14 cellular contexts compared by ENCODE assay signal in the genomic region with DNA sequence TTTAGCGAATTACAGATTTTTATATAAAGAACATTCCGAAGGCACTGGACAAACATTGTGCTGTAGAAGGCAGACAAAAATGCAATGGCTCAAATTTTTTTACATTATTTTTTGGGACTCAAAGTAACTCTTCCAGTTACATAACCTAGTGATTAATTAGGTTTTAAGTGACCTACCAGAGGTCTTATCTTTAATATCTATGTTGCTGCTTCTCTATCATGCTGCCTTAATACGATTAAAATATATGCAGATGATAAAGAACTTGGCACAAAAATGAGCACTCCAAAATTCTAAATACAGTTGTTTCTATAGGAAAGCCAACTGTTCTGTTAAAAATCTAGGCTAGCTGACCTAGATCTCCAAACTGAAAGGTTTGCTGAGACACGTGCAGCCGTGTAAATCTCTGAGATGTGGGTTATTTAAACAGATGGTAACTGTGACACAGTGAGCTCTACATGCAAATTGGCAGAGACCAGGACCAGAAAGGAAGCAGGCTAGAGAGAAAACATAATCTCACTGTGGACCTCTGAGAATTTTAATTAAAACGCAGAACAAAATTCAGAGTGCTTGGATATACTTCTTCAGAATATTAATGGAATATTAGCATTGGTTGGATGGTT. TPM values are rescaled to one million over a fixed set of nuclear protein-coding genes. Genes with fewer than 3 reads are reported as not detected.
DNase-seq lines count a peak whose midpoint lies in the region; ATAC-seq and TF ChIP-seq lines count a peak whose summit lies in the region.
"Had no signal": no experiment of that assay in that cellular context is flagged by ENCODE, and none has a peak within 500 bp of the region (broad histone marks: within the 10 kb centered on the region; RNA-seq: fewer than 3 reads in every experiment).

No MANE protein-coding gene starts in this region.

- no peaks in the 10 kb centered on the region for H3K9me3 ChIP-seq in vagina
- H3K9me3 ChIP-seq in adrenal gland (replicated peaks in 1 of 3), result no peaks in the 10 kb centered on the region
- H3K9me3 ChIP-seq in PC-3 (ENCODE audit: low read length), result no peaks in the 10 kb centered on the region

- TF ChIP-seq POLR2A in vagina (IDR thresholded peaks at IDR 0.05), result no peak
- no peak for TF ChIP-seq POLR2A in adrenal gland (IDR thresholded peaks at IDR 0.05)

- no peaks in the 10 kb centered on the region for H3K36me3 ChIP-seq in vagina
- no peaks in the 10 kb centered on the region for H3K36me3 ChIP-seq in adrenal gland (replicated peaks in 1 of 2)
- H3K36me3 ChIP-seq in PC-3 (ENCODE audit: low read depth, low read length), result no peaks in the 10 kb centered on the region

- DNase-seq in NCI-H1694 treated with DMSO at 0.1 percent for 48 hours (lab: John Stamatoyannopoulos, UW), result peak; percentile 80
- DNase-seq in hippocampal formation (lab: John Stamatoyannopoulos, UW), result peak; percentile 4 to 46
- DNase-seq in vagina (ENCODE audit: extremely low spot score in 2 of 2), result no peak
- DNase-seq in adrenal gland, result no peak
- DNase-seq in PC-3, result no peak
- DNase-seq: activated T-cell treated with anti-CD3 and anti-CD28 coated beads, Interleukin-2, amount 50 U/mL, for 1 hour; DMS53; stimulated activated CD8-positive, alpha-beta memory T cell treated with anti-CD3 and anti-CD28 coated beads, Interleukin-4, amount 100 ng/mL, for 48 hours; trophoblast cell had no signal

- H3K27ac ChIP-seq in vagina (no peak overlapping the region), adrenal gland (no peak overlapping the region), PC-3 (ENCODE audit: low read length) (no peak overlapping the region)
- H3K27ac ChIP-seq: hepatocyte had no signal

- no peaks in the 10 kb centered on the region for H4K20me1 ChIP-seq in PC-3 (ENCODE audit: low read length)

- POLR2A ChIA-PET in PC-3 (lab: Charles Lee; ENCODE audit: unreplicated experiment), result no interaction called here

- WGBS in adrenal gland, 4 donors, result 59 to 67% (median 62%) methylated on average over 6 of the region's 6 CpGs

- ATAC-seq in GM18502 (IDR thresholded peaks at IDR 0.05; ENCODE audit: poor library complexity, unreplicated experiment), result peak; percentile 60
- peak; percentile 47 for ATAC-seq in GM21529 (IDR thresholded peaks at IDR 0.05; ENCODE audit: unreplicated experiment)
- no peak for ATAC-seq in HG03442 (IDR thresholded peaks at IDR 0.05; ENCODE audit: unreplicated experiment)
- no peak for ATAC-seq in PC-3
- ATAC-seq: activated CD4-positive, CD25-positive, alpha-beta regulatory T cell treated with anti-CD3 and anti-CD28 coated beads, Interleukin-2, amount 50 U/mL, for 24 hours had no signal

- no peak for TF ChIP-seq CTCF in vagina (IDR thresholded peaks at IDR 0.05)
- TF ChIP-seq CTCF in adrenal gland (IDR thresholded peaks at IDR 0.05), result no peak
- TF ChIP-seq CTCF in PC-3 (conservative IDR thresholded peaks at IDR 0.05; ENCODE audit: low read depth, low read length), result no peak

- CTCF ChIA-PET in PC-3 (lab: Charles Lee), result no interaction called here

- H3K9ac ChIP-seq in PC-3 (ENCODE audit: low read length), result no peak overlapping the region

- H3F3A ChIP-seq in PC-3 (ENCODE audit: low read length, unreplicated experiment), result no peaks in the 10 kb centered on the region

- H3K4me3 ChIP-seq in vagina (no peak overlapping the region), adrenal gland (no peak overlapping the region), PC-3 (ENCODE audit: low read length) (no peak overlapping the region)
- H3K4me3 ChIP-seq: hepatocyte had no signal

- H3K4me1 ChIP-seq in vagina (no peaks in the 10 kb centered on the region), adrenal gland (replicated peaks in 1 of 2) (peaks cover 0 to 4% of the 10 kb centered on the region in 2 donors), PC-3 (ENCODE audit: insufficient read depth, low read length) (no peaks in the 10 kb centered on the region)

- no peaks in the 10 kb centered on the region for H3K9me2 ChIP-seq in PC-3 (replicated peaks; ENCODE audit: low read length)

- H3K27me3 ChIP-seq in vagina (no peaks in the 10 kb centered on the region), adrenal gland (no peaks in the 10 kb centered on the region), PC-3 (ENCODE audit: low read length) (peaks cover 21% of the 10 kb centered on the region)
- H3K27me3 ChIP-seq: hepatocyte had no signal

- H3K79me2 ChIP-seq in PC-3 (ENCODE audit: low read length), result no peaks in the 10 kb centered on the region
- H3K79me2 ChIP-seq: hepatocyte had no signal

- BruUV-seq in PC-3 (replicated peaks; lab: Mats Ljungman, UMichigan), result no TSS peak

- H2AFZ ChIP-seq in PC-3 (ENCODE audit: low read length), result no peak overlapping the region
- H2AFZ ChIP-seq: hepatocyte had no signal

- intact Hi-C loops in vagina (cut with DNase I), result no loop called here
- intact Hi-C loops in adrenal gland (cut with DNase I), result loop anchor here (5.0 to 10.0 kb wide), 2 partner anchors 123 to 126 kb away; no protein-coding TSS in a partner anchor
- intact Hi-C loops in PC-3 (cut with micrococcal nuclease), result no loop called here

- no peak overlapping the region for H3K4me2 ChIP-seq in PC-3 (ENCODE audit: low read length)
- H3K4me2 ChIP-seq: hepatocyte had no signal

RNA-seq across cellular contexts. Expression of gene CAMK4, which starts 56.2 kb away (rescaled TPM):
- 11.8 TPM for total RNA-seq in vagina
- 1 to 10 TPM in 5 of 8 donors, under 1 TPM in 3; 0.06 to 6.4 (median 1.3) TPM for total RNA-seq in adrenal gland
- 1 to 10 TPM in 2 of 3 donors, under 1 TPM in 1; 0.51 to 9.2 (median 2.6) TPM for polyA plus RNA-seq in adrenal gland
- total RNA-seq in PC-3 (2014; rRNA removed), result 0.55 and 0.69 TPM in 2 replicates

Comparison
In these comparisons a context has a peak if more than half of its experiments do, and no peak if none do; other contexts are left out.
1. ATAC-seq: peak in GM18502 (single experiment) and GM21529 (single experiment); none in HG03442 (single experiment) and PC-3 (single experiment).
2. DNase-seq: peak in NCI-H1694 treated with DMSO at 0.1 percent for 48 hours (single experiment) and hippocampal formation (2 of 2); none in vagina (0 of 2), adrenal gland (0 of 7) and PC-3 (single experiment).
3. intact Hi-C loops: an anchor here in adrenal gland (5.0 to 10.0 kb wide); none called in vagina and PC-3.